7 cellular contexts compared by ENCODE assay signal in the genomic region with DNA sequence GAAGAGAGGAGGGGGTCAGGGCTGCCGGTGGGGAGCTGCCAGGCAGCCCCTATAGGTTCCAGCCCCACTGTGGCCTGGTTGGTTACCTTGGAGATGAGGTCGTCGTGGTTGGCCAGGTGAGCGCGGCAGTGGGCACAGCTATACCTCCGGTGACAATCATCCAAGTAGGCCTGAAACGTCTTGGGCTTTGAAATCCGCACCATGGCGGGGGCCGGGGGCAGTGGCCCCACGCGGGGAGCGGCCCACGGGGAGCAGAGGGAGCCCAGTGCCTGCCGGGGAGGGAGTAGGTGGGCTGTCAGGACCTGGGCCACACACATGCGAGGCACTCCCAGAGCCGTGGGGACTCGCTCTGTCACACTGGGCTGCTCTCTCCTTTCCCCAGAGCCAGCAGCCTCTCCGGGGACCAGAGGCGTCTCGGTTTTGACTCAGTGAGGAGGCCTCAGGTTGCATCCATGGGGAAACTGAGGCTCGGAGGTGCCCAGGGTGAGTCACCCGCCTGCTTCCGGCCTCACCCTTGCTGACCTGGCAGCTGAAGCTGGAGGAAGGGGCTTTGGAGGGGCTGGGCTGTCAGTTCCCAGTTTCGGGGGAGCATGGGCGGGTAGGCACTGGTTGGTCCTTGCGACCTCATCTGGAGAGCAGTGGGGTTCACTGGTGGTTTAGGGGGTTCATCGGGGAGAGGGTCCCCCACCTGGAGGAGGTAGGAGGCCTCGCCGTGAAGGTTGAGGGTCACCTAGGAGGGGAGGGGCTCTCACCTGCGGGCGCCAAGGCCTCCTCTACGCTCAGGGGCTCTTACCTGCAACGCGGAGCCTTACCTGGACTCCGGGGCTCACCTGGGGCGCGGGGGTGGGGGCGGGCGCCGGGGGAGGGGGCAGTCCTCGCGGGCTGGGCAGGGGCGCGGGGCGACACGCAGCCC. TPM values are rescaled to one million over a fixed set of nuclear protein-coding genes. Genes with fewer than 3 reads are reported as not detected.
DNase-seq lines count a peak whose midpoint lies in the region; ATAC-seq and TF ChIP-seq lines count a peak whose summit lies in the region.

No MANE protein-coding gene starts in this region.

- H3K9me3 ChIP-seq in HCT116 (ENCODE audit: control insufficient read depth in 1 of 2, insufficient read depth in 1 of 2, low read depth in 1 of 2, low read length in 2 of 2): peaks cover 3 to 18% of the 10 kb centered on the region in 2 experiments; a peak in 2 of 4 replicates

- no peak for DNase-seq in HCT116 (ENCODE audit: low read depth, low spot score)
- DNase-seq in activated T-cell treated with anti-CD3 and anti-CD28 coated beads, Interleukin-2, amount 50 U/mL, for 72 hours: peak; percentile 31 to 32
- no peak for DNase-seq in SIG-M5 (lab: John Stamatoyannopoulos, UW)
- DNase-seq in NCI-H2196 (lab: John Stamatoyannopoulos, UW; ENCODE audit: unreplicated experiment): no peak

- H3K4me1 Mint-ChIP-seq in activated T-cell treated with anti-CD3 and anti-CD28 coated beads, Interleukin-2, amount 50 U/mL, for 72 hours (ENCODE audit: low read depth): peaks cover 39% of the 10 kb centered on the region
- H3K4me1 Mint-ChIP-seq in stimulated activated memory B cell treated with anti-CD40 and anti-IgM and Interleukin-4, amounts not matched to agents 10 μg/mL and 1 μg/mL and 100 μg/mL, for 72 hours: peaks cover 45% of the 10 kb centered on the region

- H3K79me2 ChIP-seq in HCT116 (ENCODE audit: insufficient read depth, low read length): no peaks in the 10 kb centered on the region

- H3K36me3 Mint-ChIP-seq in activated T-cell treated with anti-CD3 and anti-CD28 coated beads, Interleukin-2, amount 50 U/mL, for 72 hours (ENCODE audit: insufficient read depth in 2 of 2): peaks cover 16 to 24% of the 10 kb centered on the region in 2 donors
- H3K36me3 Mint-ChIP-seq in stimulated activated memory B cell treated with anti-CD40 and anti-IgM and Interleukin-4, amounts not matched to agents 10 μg/mL and 1 μg/mL and 100 μg/mL, for 72 hours: peaks cover 33% of the 10 kb centered on the region

- no peaks in the 10 kb centered on the region for H3K27me3 Mint-ChIP-seq in activated T-cell treated with anti-CD3 and anti-CD28 coated beads, Interleukin-2, amount 50 U/mL, for 72 hours (ENCODE audit: low read depth)
- no peaks in the 10 kb centered on the region for H3K27me3 Mint-ChIP-seq in stimulated activated memory B cell treated with anti-CD40 and anti-IgM and Interleukin-4, amounts not matched to agents 10 μg/mL and 1 μg/mL and 100 μg/mL, for 72 hours

- intact Hi-C loops in HCT116 (cut with micrococcal nuclease): no loop called here

- H3K4me1 ChIP-seq in HCT116 (ENCODE audit: control insufficient read depth in 1 of 2, insufficient read depth in 2 of 2, low read length in 2 of 2): peaks cover 8 to 42% of the 10 kb centered on the region in 2 experiments

- no peaks in the 10 kb centered on the region for H3K36me3 ChIP-seq in HCT116 (ENCODE audit: control insufficient read depth in 1 of 2, insufficient read depth in 2 of 2, low read length in 2 of 2)

- H3K9me2 ChIP-seq in HCT116 (ENCODE audit: insufficient read depth): no peaks in the 10 kb centered on the region

- H3K4me2 ChIP-seq in HCT116 (ENCODE audit: low read length): peak overlapping the region; percentile 56

- peaks cover 5% of the 10 kb centered on the region in 2 donors for H3K9me3 Mint-ChIP-seq in activated T-cell treated with anti-CD3 and anti-CD28 coated beads, Interleukin-2, amount 50 U/mL, for 72 hours
- H3K9me3 Mint-ChIP-seq in stimulated activated memory B cell treated with anti-CD40 and anti-IgM and Interleukin-4, amounts not matched to agents 10 μg/mL and 1 μg/mL and 100 μg/mL, for 72 hours: peaks cover 12% of the 10 kb centered on the region

- peak overlapping the region; percentile 37; the same call in 1 of the 2 replicates for H3K27ac ChIP-seq in HCT116 (ENCODE audit: low read depth, low read length)

- POLR2A ChIA-PET in HCT116 (lab: Charles Lee): no interaction called here

- BruUV-seq in HCT116 (replicated peaks; lab: Mats Ljungman, UMichigan): no TSS peak

- no peak for TF ChIP-seq RAD21 in HCT116 (IDR thresholded peaks at IDR 0.05; ENCODE audit: low read depth)

- no peak for TF ChIP-seq POLR2A in HCT116 (IDR thresholded peaks at IDR 0.05; ENCODE audit: borderline replicate concordance, extremely low read depth, insufficient read depth, insufficient read length)

- H2AFZ ChIP-seq in HCT116 (ENCODE audit: low read depth, low read length, poor library complexity, severe bottlenecking): no peak overlapping the region

- H3K9ac ChIP-seq in HCT116 (ENCODE audit: low read length): no peak overlapping the region

- ATAC-seq in HCT116: no peak
- no peak for ATAC-seq in activated T-cell treated with anti-CD3 and anti-CD28 coated beads, Interleukin-2, amount 50 U/mL, for 72 hours (replicated peaks in 1 of 2)
- no peak for ATAC-seq in stimulated activated memory B cell treated with anti-CD40 and anti-IgM and Interleukin-4, amounts not matched to agents 10 μg/mL and 1 μg/mL and 100 μg/mL, for 72 hours
- no peak for ATAC-seq in GM21447 (IDR thresholded peaks at IDR 0.05; ENCODE audit: unreplicated experiment)

- CTCF ChIA-PET in HCT116 (lab: Charles Lee): interaction anchor here (6.3 kb wide), 1 partner anchor 16 kb away, joined by 48 read pairs; no protein-coding TSS in a partner anchor

- H3K4me3 Mint-ChIP-seq in activated T-cell treated with anti-CD3 and anti-CD28 coated beads, Interleukin-2, amount 50 U/mL, for 72 hours: peak overlapping the region; percentile 92 to 95
- H3K4me3 Mint-ChIP-seq in stimulated activated memory B cell treated with anti-CD40 and anti-IgM and Interleukin-4, amounts not matched to agents 10 μg/mL and 1 μg/mL and 100 μg/mL, for 72 hours: peak overlapping the region; percentile 95

- no peaks in the 10 kb centered on the region for H4K20me1 ChIP-seq in HCT116 (ENCODE audit: insufficient read depth)

- RAD21 ChIA-PET in HCT116 (lab: Charles Lee; ENCODE audit: low non-redundant PET in 1 of 2, low total read pairs in 2 of 2, uncharacterized antibody in 2 of 2, unreplicated experiment in 2 of 2): no interaction called here

- H3K27me3 ChIP-seq in HCT116 (ENCODE audit: insufficient read depth, low read length): no peaks in the 10 kb centered on the region

- peak overlapping the region; percentile 23 to 33; a peak in 2 of 4 replicates for H3K4me3 ChIP-seq in HCT116 (replicated peaks in 1 of 2; ENCODE audit: low read depth in 1 of 2, low read length in 2 of 2)
- H3K4me3 ChIP-seq in iPS-11a (ENCODE audit: low read depth, low read length): peak overlapping the region; percentile 18

- H3K27ac Mint-ChIP-seq in activated T-cell treated with anti-CD3 and anti-CD28 coated beads, Interleukin-2, amount 50 U/mL, for 72 hours: peak overlapping the region; percentile 86
- H3K27ac Mint-ChIP-seq in stimulated activated memory B cell treated with anti-CD40 and anti-IgM and Interleukin-4, amounts not matched to agents 10 μg/mL and 1 μg/mL and 100 μg/mL, for 72 hours: peak overlapping the region; percentile 98

- no peak for TF ChIP-seq CTCF in HCT116 (IDR thresholded peaks at IDR 0.05 in 2 of 3, conservative IDR thresholded peaks at IDR 0.05 in 1 of 3; ENCODE audit: borderline replicate concordance in 1 of 3, insufficient read depth in 1 of 3, low read depth in 2 of 3, low read length in 2 of 3)

TF ChIP-seq in HCT116, 20 proteins besides CTCF, POLR2A, EP300 and RAD21:
- no peak for TF ChIP-seq POLR2AphosphoS5 (IDR thresholded peaks at IDR 0.05; ENCODE audit: low read depth, low read length)

RNA-seq across cellular contexts. Expression of gene YPEL3, which starts 0.6 kb away (rescaled TPM):
- 10.9 TPM for total RNA-seq in HCT116 (2021; ENCODE audit: unreplicated experiment)
- polyA plus RNA-seq in HCT116 (2012): 13.9 and 16.3 TPM in 2 replicates
- 10 to 100 TPM; 60.2 to 77.8 TPM for total RNA-seq in activated T-cell treated with anti-CD3 and anti-CD28 coated beads, Interleukin-2, amount 50 U/mL, for 72 hours

RNA-seq across cellular contexts. Expression of gene TBX6, which starts 3.7 kb away (rescaled TPM):
- 1.4 TPM for total RNA-seq in HCT116 (2021; ENCODE audit: unreplicated experiment)
- polyA plus RNA-seq in HCT116 (2012): 1.2 and 1.5 TPM in 2 replicates
- total RNA-seq in activated T-cell treated with anti-CD3 and anti-CD28 coated beads, Interleukin-2, amount 50 U/mL, for 72 hours: 1 to 10 TPM; 4.2 to 5.8 TPM

RNA-seq across cellular contexts. Expression of gene GDPD3, which starts 17.9 kb away (rescaled TPM):
- total RNA-seq in HCT116 (2021; ENCODE audit: unreplicated experiment): 7.0 TPM
- polyA plus RNA-seq in HCT116 (2012): 4.3 and 5.2 TPM in 2 replicates
- 10 to 100 TPM; 13.9 to 20.5 TPM for total RNA-seq in activated T-cell treated with anti-CD3 and anti-CD28 coated beads, Interleukin-2, amount 50 U/mL, for 72 hours

RNA-seq across cellular contexts. Expression of gene PPP4C, which starts 19.6 kb away (rescaled TPM):
- 165 TPM for total RNA-seq in HCT116 (2021; ENCODE audit: unreplicated experiment)
- polyA plus RNA-seq in HCT116 (2012): 185 and 187 TPM in 2 replicates
- 100 to 1,000 TPM; 114 to 124 TPM for total RNA-seq in activated T-cell treated with anti-CD3 and anti-CD28 coated beads, Interleukin-2, amount 50 U/mL, for 72 hours

RNA-seq across cellular contexts. Expression of gene MAPK3, which starts 27.6 kb away (rescaled TPM):
- total RNA-seq in HCT116 (2021; ENCODE audit: unreplicated experiment): 68.8 TPM
- 96.8 and 99.9 TPM in 2 replicates for polyA plus RNA-seq in HCT116 (2012)
- 100 to 1,000 TPM in 1 of 2 donors, 10 to 100 TPM in 1; 84.8 to 103 TPM for total RNA-seq in activated T-cell treated with anti-CD3 and anti-CD28 coated beads, Interleukin-2, amount 50 U/mL, for 72 hours

Comparison
In these comparisons a context has a peak if more than half of its experiments do, and no peak if none do; other contexts are left out.
1. DNase-seq: peak in activated T-cell treated with anti-CD3 and anti-CD28 coated beads, Interleukin-2, amount 50 U/mL, for 72 hours (2 of 2); none in HCT116 (single experiment), SIG-M5 (single experiment) and NCI-H2196 (single experiment).